Comparison of ENCODE assay signal across 3 cellular contexts in the genomic region with DNA sequence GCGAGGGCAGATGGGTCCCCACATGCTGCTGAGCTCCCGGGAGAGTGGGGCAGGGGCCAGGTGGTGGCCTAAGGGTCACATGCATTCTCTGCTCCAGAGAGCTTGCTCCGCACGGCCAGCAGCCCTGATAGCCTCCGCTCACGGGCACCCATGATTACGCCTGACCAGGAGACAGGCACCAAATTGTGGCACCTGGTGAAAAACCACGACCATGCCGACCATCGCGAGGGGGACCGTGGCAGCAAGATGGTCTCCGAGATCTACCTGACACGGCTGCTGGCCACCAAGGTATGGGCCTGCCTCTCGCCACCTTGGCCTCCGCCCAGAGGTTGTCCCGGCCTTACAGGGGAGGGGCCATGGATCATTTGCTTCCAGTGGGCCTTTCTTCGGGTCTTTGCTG.
"Had no signal": no experiment of that assay in that cellular context is flagged by ENCODE, and none has a peak within 500 bp of the region (broad histone marks: within the 10 kb centered on the region; RNA-seq: fewer than 3 reads in every experiment).

No MANE protein-coding gene starts in this region.

- H3K4me3 ChIP-seq: GM12878 had no signal

- DNase-seq: GDM1, GF-D8 had no signal

- ATAC-seq: GM12878 had no signal
